16 cellular contexts compared by ENCODE assay signal in the genomic region with DNA sequence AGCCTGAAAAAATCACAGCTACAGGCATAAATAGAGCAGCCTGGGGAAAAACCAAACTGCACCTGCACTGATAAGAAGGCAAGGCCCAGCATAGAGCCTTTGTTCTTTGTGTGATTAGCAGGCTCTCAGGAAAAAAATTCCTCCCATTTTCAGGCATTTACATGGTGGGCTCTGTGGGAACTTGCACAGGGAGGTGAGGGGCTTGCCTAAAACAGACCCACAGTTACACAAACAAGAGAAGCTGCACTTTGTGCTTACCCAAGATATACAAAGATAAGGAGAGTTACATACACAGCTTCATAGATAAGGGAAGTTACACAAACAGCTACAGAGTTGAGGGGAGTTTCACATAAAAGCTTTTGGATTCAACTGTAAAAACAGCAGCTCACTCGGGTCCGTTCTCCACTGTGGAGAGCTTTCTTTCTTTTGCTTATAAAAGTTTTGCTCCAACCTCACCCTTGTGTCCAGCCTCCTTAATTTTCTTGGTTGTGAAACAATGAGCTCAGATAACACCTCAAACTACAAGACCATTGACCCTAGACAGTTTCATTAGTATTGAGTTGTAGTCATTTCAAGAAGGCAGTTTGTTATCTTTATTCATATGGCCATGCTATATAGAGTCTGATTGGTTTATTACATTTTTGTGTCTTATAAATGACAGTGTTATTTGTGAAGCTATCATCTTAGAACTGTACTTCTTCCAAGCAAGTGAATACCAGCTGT. TPM values are rescaled to one million over a fixed set of nuclear protein-coding genes. Genes with fewer than 3 reads are reported as not detected.
"Had no signal": no experiment of that assay in that cellular context is flagged by ENCODE, and none has a peak within 500 bp of the region (broad histone marks: within the 10 kb centered on the region; RNA-seq: fewer than 3 reads in every experiment).

No MANE protein-coding gene starts in this region.

RNA-seq across cellular contexts. Expression of gene TERB2, which starts 23.3 kb away (rescaled TPM):
- total RNA-seq: activated naive CD4-positive, alpha-beta T cell treated with anti-CD3 and anti-CD28 coated beads, Interleukin-2, amount 50 U/mL, for 72 hours; activated T-helper 17 cell treated with anti-CD3 and anti-CD28 coated beads, Interleukin-2, amount 50 U/mL, for 72 hours; ascending aorta; dermis microvascular lymphatic vessel endothelial cell; endothelial cell of umbilical vein; esophagus mucosa; left ventricle myocardium superior; mucosa of gallbladder; occipital lobe; renal cortical epithelial cell; sigmoid colon; temporal lobe; upper lobe of left lung had no signal
- polyA plus RNA-seq: adipose tissue, endothelial cell of umbilical vein, immature natural killer cell, neural cell, sigmoid colon had no signal
